In genomic region chr4:7254736-7255487, GRCh38 we compare ENCODE assay signal across 1 cellular context.
TF ChIP-seq lines count a peak whose summit lies in the region.

No MANE protein-coding gene starts in this region.

TF ChIP-seq in GM12878, 131 proteins besides CTCF, POLR2A, EP300 and RAD21 (continued from another document):
- TF ChIP-seq ZBTB40 (IDR thresholded peaks at IDR 0.05; ENCODE audit: borderline replicate concordance) (no peak), DPF2 (IDR thresholded peaks at IDR 0.05) (peak; percentile 56; the same call in 1 of the 2 replicates), NFIC (IDR thresholded peaks at IDR 0.05; ENCODE audit: low read depth, low read length) (no peak), YBX1 (IDR thresholded peaks at IDR 0.05) (0 out of 2 replicates have a peak, but pooled peaks have one; percentile 24), RUNX3 (IDR thresholded peaks at IDR 0.05; ENCODE audit: low read length) (no peak), BCL11A (IDR thresholded peaks at IDR 0.05; ENCODE audit: low read depth, low read length) (peak; percentile 41; the same call in 1 of the 2 replicates), FOXM1 (IDR thresholded peaks at IDR 0.05; ENCODE audit: low read depth, low read length) (no peak), ZBTB11 (CRISPR knock-in tag; IDR thresholded peaks at IDR 0.05) (no peak), BACH1 (IDR thresholded peaks at IDR 0.05; ENCODE audit: borderline replicate concordance) (no peak), POLR2AphosphoS5 (IDR thresholded peaks at IDR 0.05; ENCODE audit: low read length) (no peak), CREB1 (IDR thresholded peaks at IDR 0.05; ENCODE audit: low read depth) (no peak), IKZF1 (conservative IDR thresholded peaks at IDR 0.05) (peak; percentile 50), RELA (IDR thresholded peaks at IDR 0.05; ENCODE audit: borderline replicate concordance, partially characterized antibody) (no peak), SMAD1 (IDR thresholded peaks at IDR 0.05; ENCODE audit: low read depth, partially characterized antibody) (no peak), SREBF1 (IDR thresholded peaks at IDR 0.05; ENCODE audit: low read length) (no peak), BRCA1 (IDR thresholded peaks at IDR 0.05; ENCODE audit: low read depth, low read length) (no peak), FOS (IDR thresholded peaks at IDR 0.05; ENCODE audit: borderline replicate concordance, extremely low read depth, insufficient read length) (no peak), HDGF (IDR thresholded peaks at IDR 0.05) (no peak), PML (IDR thresholded peaks at IDR 0.05; ENCODE audit: low read length) (no peak), ATF7 (IDR thresholded peaks at IDR 0.05; ENCODE audit: low read depth) (no peak), KDM1A (IDR thresholded peaks at IDR 0.05; ENCODE audit: borderline replicate concordance) (no peak), GABPA (IDR thresholded peaks at IDR 0.05; ENCODE audit: low read depth) (no peak), ZNF217 (IDR thresholded peaks at IDR 0.05) (no peak), CHD1 (IDR thresholded peaks at IDR 0.05; ENCODE audit: low read depth, low read length) (no peak), EGR1 (IDR thresholded peaks at IDR 0.05; ENCODE audit: borderline replicate concordance in 1 of 2, low read depth in 2 of 2, low read length in 2 of 2) (no peak), GATAD2B (conservative IDR thresholded peaks at IDR 0.05; ENCODE audit: low read depth) (peak; percentile 98), IRF4 (IDR thresholded peaks at IDR 0.05; ENCODE audit: low read depth, low read length) (peak; percentile 94), TCF12 (IDR thresholded peaks at IDR 0.05; ENCODE audit: low read depth, low read length) (peak; percentile 89), IKZF2 (IDR thresholded peaks at IDR 0.05) (peak; percentile 23 to 47; a peak in 3 of 4 replicates), SMARCA5 (IDR thresholded peaks at IDR 0.05) (peak; percentile 58; the same call in 1 of the 2 replicates), MXI1 (IDR thresholded peaks at IDR 0.05; ENCODE audit: low read depth, low read length) (no peak), WRNIP1 (IDR thresholded peaks at IDR 0.05; ENCODE audit: borderline replicate concordance, low read depth, low read length) (no peak), JUND (IDR thresholded peaks at IDR 0.05; ENCODE audit: low read depth, low read length) (peak; percentile 83; the same call in 1 of the 2 replicates), POLR2AphosphoS2 (IDR thresholded peaks at IDR 0.05; ENCODE audit: low read depth, low read length) (no peak), NRF1 (conservative IDR thresholded peaks at IDR 0.05; ENCODE audit: low read depth, low read length) (no peak), RCOR1 (conservative IDR thresholded peaks at IDR 0.05; ENCODE audit: low read depth, low read length) (no peak), TCF3 (IDR thresholded peaks at IDR 0.05; ENCODE audit: borderline replicate concordance, insufficient read depth, low read depth, low read length) (no peak)
- TF ChIP-seq, protein P1, sequence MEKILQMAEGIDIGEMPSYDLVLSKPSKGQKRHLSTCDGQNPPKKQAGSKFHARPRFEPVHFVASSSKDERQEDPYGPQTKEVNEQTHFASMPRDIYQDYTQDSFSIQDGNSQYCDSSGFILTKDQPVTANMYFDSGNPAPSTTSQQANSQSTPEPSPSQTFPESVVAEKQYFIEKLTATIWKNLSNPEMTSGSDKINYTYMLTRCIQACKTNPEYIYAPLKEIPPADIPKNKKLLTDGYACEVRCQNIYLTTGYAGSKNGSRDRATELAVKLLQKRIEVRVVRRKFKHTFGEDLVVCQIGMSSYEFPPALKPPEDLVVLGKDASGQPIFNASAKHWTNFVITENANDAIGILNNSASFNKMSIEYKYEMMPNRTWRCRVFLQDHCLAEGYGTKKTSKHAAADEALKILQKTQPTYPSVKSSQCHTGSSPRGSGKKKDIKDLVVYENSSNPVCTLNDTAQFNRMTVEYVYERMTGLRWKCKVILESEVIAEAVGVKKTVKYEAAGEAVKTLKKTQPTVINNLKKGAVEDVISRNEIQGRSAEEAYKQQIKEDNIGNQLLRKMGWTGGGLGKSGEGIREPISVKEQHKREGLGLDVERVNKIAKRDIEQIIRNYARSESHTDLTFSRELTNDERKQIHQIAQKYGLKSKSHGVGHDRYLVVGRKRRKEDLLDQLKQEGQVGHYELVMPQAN (conservative IDR thresholded peaks at IDR 0.05) = no peak
- TF ChIP-seq, protein P2, sequence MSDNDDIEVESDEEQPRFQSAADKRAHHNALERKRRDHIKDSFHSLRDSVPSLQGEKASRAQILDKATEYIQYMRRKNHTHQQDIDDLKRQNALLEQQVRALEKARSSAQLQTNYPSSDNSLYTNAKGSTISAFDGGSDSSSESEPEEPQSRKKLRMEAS (IDR thresholded peaks at IDR 0.05; ENCODE audit: low read depth, low read length) = no peak
- TF ChIP-seq, protein P3, sequence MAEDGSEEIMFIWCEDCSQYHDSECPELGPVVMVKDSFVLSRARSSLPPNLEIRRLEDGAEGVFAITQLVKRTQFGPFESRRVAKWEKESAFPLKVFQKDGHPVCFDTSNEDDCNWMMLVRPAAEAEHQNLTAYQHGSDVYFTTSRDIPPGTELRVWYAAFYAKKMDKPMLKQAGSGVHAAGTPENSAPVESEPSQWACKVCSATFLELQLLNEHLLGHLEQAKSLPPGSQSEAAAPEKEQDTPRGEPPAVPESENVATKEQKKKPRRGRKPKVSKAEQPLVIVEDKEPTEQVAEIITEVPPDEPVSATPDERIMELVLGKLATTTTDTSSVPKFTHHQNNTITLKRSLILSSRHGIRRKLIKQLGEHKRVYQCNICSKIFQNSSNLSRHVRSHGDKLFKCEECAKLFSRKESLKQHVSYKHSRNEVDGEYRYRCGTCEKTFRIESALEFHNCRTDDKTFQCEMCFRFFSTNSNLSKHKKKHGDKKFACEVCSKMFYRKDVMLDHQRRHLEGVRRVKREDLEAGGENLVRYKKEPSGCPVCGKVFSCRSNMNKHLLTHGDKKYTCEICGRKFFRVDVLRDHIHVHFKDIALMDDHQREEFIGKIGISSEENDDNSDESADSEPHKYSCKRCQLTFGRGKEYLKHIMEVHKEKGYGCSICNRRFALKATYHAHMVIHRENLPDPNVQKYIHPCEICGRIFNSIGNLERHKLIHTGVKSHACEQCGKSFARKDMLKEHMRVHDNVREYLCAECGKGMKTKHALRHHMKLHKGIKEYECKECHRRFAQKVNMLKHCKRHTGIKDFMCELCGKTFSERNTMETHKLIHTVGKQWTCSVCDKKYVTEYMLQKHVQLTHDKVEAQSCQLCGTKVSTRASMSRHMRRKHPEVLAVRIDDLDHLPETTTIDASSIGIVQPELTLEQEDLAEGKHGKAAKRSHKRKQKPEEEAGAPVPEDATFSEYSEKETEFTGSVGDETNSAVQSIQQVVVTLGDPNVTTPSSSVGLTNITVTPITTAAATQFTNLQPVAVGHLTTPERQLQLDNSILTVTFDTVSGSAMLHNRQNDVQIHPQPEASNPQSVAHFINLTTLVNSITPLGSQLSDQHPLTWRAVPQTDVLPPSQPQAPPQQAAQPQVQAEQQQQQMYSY (CRISPR knock-in tag; IDR thresholded peaks at IDR 0.05) = no peak
- TF ChIP-seq, protein P4, sequence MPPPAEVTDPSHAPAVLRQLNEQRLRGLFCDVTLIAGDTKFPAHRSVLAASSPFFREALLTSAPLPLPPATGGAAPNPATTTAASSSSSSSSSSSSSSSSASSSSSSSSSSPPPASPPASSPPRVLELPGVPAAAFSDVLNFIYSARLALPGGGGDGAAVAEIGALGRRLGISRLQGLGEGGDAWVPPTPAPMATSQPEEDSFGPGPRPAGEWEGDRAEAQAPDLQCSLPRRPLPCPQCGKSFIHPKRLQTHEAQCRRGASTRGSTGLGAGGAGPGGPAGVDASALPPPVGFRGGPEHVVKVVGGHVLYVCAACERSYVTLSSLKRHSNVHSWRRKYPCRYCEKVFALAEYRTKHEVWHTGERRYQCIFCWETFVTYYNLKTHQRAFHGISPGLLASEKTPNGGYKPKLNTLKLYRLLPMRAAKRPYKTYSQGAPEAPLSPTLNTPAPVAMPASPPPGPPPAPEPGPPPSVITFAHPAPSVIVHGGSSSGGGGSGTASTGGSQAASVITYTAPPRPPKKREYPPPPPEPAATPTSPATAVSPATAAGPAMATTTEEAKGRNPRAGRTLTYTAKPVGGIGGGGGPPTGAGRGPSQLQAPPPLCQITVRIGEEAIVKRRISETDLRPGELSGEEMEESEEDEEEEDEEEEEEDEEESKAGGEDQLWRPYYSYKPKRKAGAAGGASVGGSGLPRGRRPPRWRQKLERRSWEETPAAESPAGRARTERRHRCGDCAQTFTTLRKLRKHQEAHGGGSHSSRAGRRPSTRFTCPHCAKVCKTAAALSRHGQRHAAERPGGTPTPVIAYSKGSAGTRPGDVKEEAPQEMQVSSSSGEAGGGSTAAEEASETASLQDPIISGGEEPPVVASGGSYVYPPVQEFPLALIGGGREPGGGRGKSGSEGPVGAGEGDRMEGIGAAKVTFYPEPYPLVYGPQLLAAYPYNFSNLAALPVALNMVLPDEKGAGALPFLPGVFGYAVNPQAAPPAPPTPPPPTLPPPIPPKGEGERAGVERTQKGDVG (CRISPR knock-in tag; IDR thresholded peaks at IDR 0.05) = no peak
TF ChIP-seq in GM12878: peak in this region for 21.
